Comparison of ENCODE assay signal across 8 cellular contexts in genomic region chr1:41802532-41803501, GRCh38.
DNase-seq lines count a peak whose midpoint lies in the region; ATAC-seq and TF ChIP-seq lines count a peak whose summit lies in the region.

No MANE protein-coding gene starts in this region.

- no peaks in the 10 kb centered on the region for H3K9me3 Mint-ChIP-seq in activated CD4-positive, alpha-beta T cell treated with anti-CD3 and anti-CD28 coated beads for 36 hours (ENCODE audit: low read depth)
- H3K9me3 Mint-ChIP-seq in natural killer cell, result no peaks in the 10 kb centered on the region

- in situ Hi-C loops in mammary epithelial cell (cut with MboI; ENCODE audit: low sequenced_read_pairs in 2 of 2), result loop anchor here in 1 of 2 donors (25.0 kb wide), 1 partner anchor 334 kb away; no protein-coding TSS in a partner anchor

- no peaks in the 10 kb centered on the region for H3K9me3 ChIP-seq in mammary epithelial cell (replicated peaks; ENCODE audit: insufficient read depth, low read length)

- POLR2A ChIA-PET in activated CD4-positive, alpha-beta T cell treated with anti-CD3 and anti-CD28 coated beads for 36 hours (lab: Charles Lee), result no interaction called here

- CTCF ChIA-PET in activated CD4-positive, alpha-beta T cell treated with anti-CD3 and anti-CD28 coated beads for 36 hours (lab: Charles Lee), result interaction anchor here (4.8 kb wide), 1 partner anchor 9 kb away, joined by 16 read pairs; no protein-coding TSS in a partner anchor
- CTCF ChIA-PET in mammary epithelial cell (lab: Charles Lee; ENCODE audit: low non-redundant PET), result no interaction called here

- no peak overlapping the region for H3K9ac ChIP-seq in mammary epithelial cell (ENCODE audit: insufficient read depth, low read length)

- peaks cover 37% of the 10 kb centered on the region for H3K4me1 ChIP-seq in mammary epithelial cell (ENCODE audit: insufficient read depth, low read length)

- H3K4me3 ChIP-seq in NB4 (ENCODE audit: low read depth, low read length) (no peak overlapping the region), mammary epithelial cell (replicated peaks in 1 of 3; ENCODE audit: insufficient read depth in 1 of 3, low read depth in 2 of 3, low read length in 3 of 3) (no peak overlapping the region)

- peaks cover 81% of the 10 kb centered on the region for H3K4me1 Mint-ChIP-seq in activated CD4-positive, alpha-beta T cell treated with anti-CD3 and anti-CD28 coated beads for 36 hours
- H3K4me1 Mint-ChIP-seq in natural killer cell, result peaks cover 81 to 87% of the 10 kb centered on the region in 2 donors

- H3K27me3 Mint-ChIP-seq in activated CD4-positive, alpha-beta T cell treated with anti-CD3 and anti-CD28 coated beads for 36 hours, result no peaks in the 10 kb centered on the region
- H3K27me3 Mint-ChIP-seq in natural killer cell (ENCODE audit: low read depth in 2 of 2), result no peaks in the 10 kb centered on the region

- H3K27me3 ChIP-seq in mammary epithelial cell (ENCODE audit: insufficient read depth, low read length), result no peaks in the 10 kb centered on the region

- no peak overlapping the region for H3K4me3 Mint-ChIP-seq in activated CD4-positive, alpha-beta T cell treated with anti-CD3 and anti-CD28 coated beads for 36 hours
- H3K4me3 Mint-ChIP-seq in natural killer cell, result peak overlapping the region; percentile 85

- H3K27ac Mint-ChIP-seq in activated CD4-positive, alpha-beta T cell treated with anti-CD3 and anti-CD28 coated beads for 36 hours, result peak overlapping the region; percentile 47
- peak overlapping the region; percentile 91 to 99 for H3K27ac Mint-ChIP-seq in natural killer cell

- no peaks in the 10 kb centered on the region for H4K20me1 ChIP-seq in mammary epithelial cell (ENCODE audit: insufficient read depth, low read length)

- no TSS peak for BruUV-seq in mammary epithelial cell (replicated peaks; lab: Mats Ljungman, UMichigan)

- no peak for DNase-seq in activated CD4-positive, alpha-beta T cell treated with anti-CD3 and anti-CD28 coated beads for 36 hours
- DNase-seq in activated CD4-positive, alpha-beta T cell treated with anti-CD3 and anti-CD28 coated beads for 1 hour, result no peak
- peak; percentile 93 for DNase-seq in NB4 (ENCODE audit: low read depth)
- peak; percentile 56 for DNase-seq in mammary epithelial cell
- peak; percentile 31 for DNase-seq in natural killer cell
- no peak for DNase-seq in NCI-H187 (lab: John Stamatoyannopoulos, UW)
- DNase-seq in stimulated activated CD4-positive, alpha-beta T cell treated with anti-CD3 and anti-CD28 coated beads, Interleukin-2, amount 100 ng/mL, for 24 hours, result no peak
- DNase-seq in HUDEP-2 (lab: John Stamatoyannopoulos, UW; ENCODE audit: unreplicated experiment in 76 of 76), result no peak

- dilution Hi-C loops in mammary epithelial cell (cut with HindIII; ENCODE audit: low sequenced_read_pairs), result no loop called here

- no peaks in the 10 kb centered on the region for H3K79me2 ChIP-seq in mammary epithelial cell (ENCODE audit: insufficient read depth, low read length)

- H3K27ac ChIP-seq in mammary epithelial cell (ENCODE audit: insufficient read depth, low read depth, low read length), result peak overlapping the region; percentile 31

- no peaks in the 10 kb centered on the region for H3K36me3 ChIP-seq in mammary epithelial cell (ENCODE audit: insufficient read depth, low read length)

- ATAC-seq in activated CD4-positive, alpha-beta T cell treated with anti-CD3 and anti-CD28 coated beads for 36 hours, result no peak
- peak; percentile 65 to 86 (median 83) for ATAC-seq in natural killer cell

- H3K36me3 Mint-ChIP-seq in activated CD4-positive, alpha-beta T cell treated with anti-CD3 and anti-CD28 coated beads for 36 hours (ENCODE audit: low read depth), result peaks cover 5% of the 10 kb centered on the region
- no peaks in the 10 kb centered on the region for H3K36me3 Mint-ChIP-seq in natural killer cell

- 75% methylated on average over 4 of the region's 4 CpGs for WGBS in mammary epithelial cell (ENCODE audit: low coverage, missing lambda C conversion rate)

- H2AFZ ChIP-seq in mammary epithelial cell (ENCODE audit: low read depth, low read length), result peak overlapping the region; percentile 48

- peak overlapping the region; percentile 38 for H3K4me2 ChIP-seq in mammary epithelial cell (ENCODE audit: insufficient read depth, low read depth, low read length)

- TF ChIP-seq POLR2A in NB4 (IDR thresholded peaks at IDR 0.05; ENCODE audit: extremely low read depth, insufficient read length), result no peak

- no peak for TF ChIP-seq CTCF in NB4 (IDR thresholded peaks at IDR 0.05; ENCODE audit: low read depth, low read length)
- no peak for TF ChIP-seq CTCF in mammary epithelial cell (conservative IDR thresholded peaks at IDR 0.05 in 1 of 2, IDR thresholded peaks at IDR 0.05 in 1 of 2; ENCODE audit: extremely low read depth in 1 of 2, insufficient read depth in 1 of 2, low read depth in 1 of 2, low read length in 2 of 2)
- no peak for TF ChIP-seq CTCF in natural killer cell (IDR thresholded peaks at IDR 0.05)

- intact Hi-C loops in activated CD4-positive, alpha-beta T cell treated with anti-CD3 and anti-CD28 coated beads for 36 hours (cut with DNase I, micrococcal nuclease), result loop anchor here in 1 of 2 experiments (5.0 kb wide), 1 partner anchor 141 kb away; no protein-coding TSS in a partner anchor
- intact Hi-C loops in mammary epithelial cell (cut with micrococcal nuclease), result no loop called here
- intact Hi-C loops in natural killer cell (cut with micrococcal nuclease), result loop anchor here (2.0 to 10.0 kb wide), 4 partner anchors 51 to 232 kb away; no protein-coding TSS in a partner anchor

Comparison
In these comparisons a context has a peak if more than half of its experiments do, and no peak if none do; other contexts are left out.
1. DNase-seq: peak in NB4 (single experiment), mammary epithelial cell (single experiment) and natural killer cell (single experiment); none in activated CD4-positive, alpha-beta T cell treated with anti-CD3 and anti-CD28 coated beads for 36 hours (single experiment), activated CD4-positive, alpha-beta T cell treated with anti-CD3 and anti-CD28 coated beads for 1 hour (single experiment), NCI-H187 (0 of 2), stimulated activated CD4-positive, alpha-beta T cell treated with anti-CD3 and anti-CD28 coated beads, Interleukin-2, amount 100 ng/mL, for 24 hours (0 of 2) and HUDEP-2 (0 of 76).